In genomic region chr14:68527329-68527851, GRCh38 we compare ENCODE assay signal across 11 cellular contexts.
A peak's percentile ranks its signal among the peaks of the same experiment; 100 is the strongest.
DNase-seq lines count a peak whose midpoint lies in the region; ATAC-seq, FAIRE-seq and TF ChIP-seq lines count a peak whose summit lies in the region.
"Had no signal": no experiment of that assay in that cellular context is flagged by ENCODE, and none has a peak within 500 bp of the region (broad histone marks: within the 10 kb centered on the region; RNA-seq: fewer than 3 reads in every experiment).

No MANE protein-coding gene starts in this region.

- H3K4me3 ChIP-seq in right cardiac atrium (ENCODE audit: low read length) (no peak overlapping the region), pancreas (no peak overlapping the region)

- DNase-seq in Right ventricle myocardium superior = no peak
- DNase-seq in Right ventricle myocardium inferior (ENCODE audit: missing footprints) = no peak
- DNase-seq in right cardiac atrium = peak in 1 of 3 donors; percentile 36
- peak in 3 of 6 donors; percentile 36 to 42 (median 38) for DNase-seq in pancreas
- no peak for DNase-seq in Kasumi-1 (lab: John Stamatoyannopoulos, UW)
- DNase-seq: effector CD4-positive, alpha-beta T cell; GDM1; stimulated activated naive B cell treated with anti-CD40 and anti-IgM and Interleukin-4, amounts not matched to agents 10 μg/mL and 1 μg/mL and 100 μg/mL, for 72 hours had no signal

- H3K27ac ChIP-seq in right cardiac atrium (ENCODE audit: low read length) (peak overlapping the region; percentile 77), pancreas (peak overlapping the region; percentile 13 to 89 (median 78))

- FAIRE-seq in pancreas (lab: Jason Lieb, UNC) = no peak

- TF ChIP-seq CTCF in pancreas (IDR thresholded peaks at IDR 0.05) = no peak

- H3K27me3 ChIP-seq in right cardiac atrium (ENCODE audit: control insufficient read depth, insufficient read depth) (no peaks in the 10 kb centered on the region), pancreas (no peaks in the 10 kb centered on the region)

- H3K4me1 ChIP-seq in right cardiac atrium (ENCODE audit: control insufficient read depth, insufficient read depth, low read length) (peaks cover 5% of the 10 kb centered on the region), pancreas (peaks cover 36 to 56% (median 56%) of the 10 kb centered on the region in 3 donors)

- intact Hi-C loops in Right ventricle myocardium superior (cut with DNase I) (no loop called here), Right ventricle myocardium inferior (cut with DNase I) (no loop called here), right cardiac atrium (cut with DNase I) (no loop called here), pancreas (cut with DNase I) (loop anchor here in 1 of 3 donors (10.0 kb wide), 1 partner anchor 257 kb away; no protein-coding TSS in a partner anchor)

- ATAC-seq in Right ventricle myocardium superior (ENCODE audit: poor library complexity) (peak; percentile 21), Right ventricle myocardium inferior (no peak), right cardiac atrium (peak; percentile 49 to 67), pancreas (peak; percentile 72 to 78 (median 75)), GM21737 (IDR thresholded peaks at IDR 0.05; ENCODE audit: unreplicated experiment) (no peak), GM21447 (IDR thresholded peaks at IDR 0.05; ENCODE audit: unreplicated experiment) (no peak), GM18867 (IDR thresholded peaks at IDR 0.05; ENCODE audit: unreplicated experiment) (no peak)

- 76% methylated on average over 1 of the region's 1 CpG for WGBS in right cardiac atrium
- WGBS in pancreas, 2 donors = 68 to 82% methylated on average over 1 of the region's 1 CpG

- H3K36me3 ChIP-seq in pancreas = no peaks in the 10 kb centered on the region

- H3K9me3 ChIP-seq in right cardiac atrium (ENCODE audit: control insufficient read depth, low read length) (no peaks in the 10 kb centered on the region), pancreas (no peaks in the 10 kb centered on the region)

Comparison
In these comparisons a context has a peak if more than half of its experiments do, and no peak if none do; other contexts are left out.
1. ATAC-seq: peak in Right ventricle myocardium superior (single experiment), right cardiac atrium (2 of 2) and pancreas (4 of 4); none in Right ventricle myocardium inferior (single experiment), GM21737 (single experiment), GM21447 (single experiment) and GM18867 (single experiment).